9 cellular contexts compared by ENCODE assay signal in genomic region chr14:102568115-102568614, GRCh38. TPM values are rescaled to one million over a fixed set of nuclear protein-coding genes. Genes with fewer than 3 reads are reported as not detected.
DNase-seq lines count a peak whose midpoint lies in the region; ATAC-seq, FAIRE-seq and TF ChIP-seq lines count a peak whose summit lies in the region.
"Had no signal": no experiment of that assay in that cellular context is flagged by ENCODE, and none has a peak within 500 bp of the region (broad histone marks: within the 10 kb centered on the region; RNA-seq: fewer than 3 reads in every experiment).

No MANE protein-coding gene starts in this region.

- H3K27ac Mint-ChIP-seq in Calu3 (ENCODE audit: unreplicated experiment), result no peak overlapping the region

- H3K4me1 ChIP-seq in GM12878 (ENCODE audit: control insufficient read depth, insufficient read depth, low read length) (peaks cover 10% of the 10 kb centered on the region), pancreas (peaks cover 0 to 4% (median 3%) of the 10 kb centered on the region in 3 donors), uterus (no peaks in the 10 kb centered on the region)

- peaks cover 11% of the 10 kb centered on the region for H3K4me1 Mint-ChIP-seq in Calu3 (ENCODE audit: low read depth, unreplicated experiment)

- DNase-seq in Calu3 (peak; percentile 63), RPMI8226 (peak; percentile 69), GM12878 (ENCODE audit: low read depth, low spot score) (no peak), pancreas (peak in 2 of 6 donors; percentile 46 to 62), uterus (no peak), GM19238 (ENCODE audit: insufficient read length, low spot score) (no peak), NCI-H2029 (lab: John Stamatoyannopoulos, UW) (no peak)
- DNase-seq: NCI-H2081 had no signal

- in situ Hi-C loops in GM12878 (cut with MboI), result no loop called here

- no peaks in the 10 kb centered on the region for H4K20me1 ChIP-seq in GM12878 (ENCODE audit: control insufficient read depth, insufficient read depth)

- H3K9ac ChIP-seq in GM12878 (ENCODE audit: control insufficient read depth, insufficient read depth, low read length), result no peak overlapping the region

- CTCF ChIA-PET in Calu3 (lab: Charles Lee) (no interaction called here), GM12878 (lab: Yijun Ruan, JAX) (interaction anchor here (1.2 kb wide), 1 partner anchor 43 kb away, joined by 3 read pairs; no protein-coding TSS in a partner anchor)

- H3K4me3 ChIP-seq in GM12878 (no peak overlapping the region), pancreas (no peak overlapping the region), uterus (no peak overlapping the region)

- no peaks in the 10 kb centered on the region for H3K27me3 Mint-ChIP-seq in Calu3 (ENCODE audit: unreplicated experiment)

- TF ChIP-seq RAD21 in GM12878 (IDR thresholded peaks at IDR 0.05; ENCODE audit: insufficient read depth, low read depth, low read length), result no peak

- H3K36me3 ChIP-seq in GM12878 (ENCODE audit: control insufficient read depth in 2 of 2, insufficient read depth in 2 of 2, low read length in 1 of 2) (no peaks in the 10 kb centered on the region), pancreas (no peaks in the 10 kb centered on the region), uterus (no peaks in the 10 kb centered on the region)

- FAIRE-seq in GM12878 (lab: Jason Lieb, UNC) (no peak), pancreas (lab: Jason Lieb, UNC) (no peak)

- TF ChIP-seq EP300 in GM12878 (IDR thresholded peaks at IDR 0.05; ENCODE audit: borderline replicate concordance in 1 of 2, control insufficient read depth in 1 of 2, low read depth in 2 of 2, low read length in 2 of 2), result no peak

- H3K9me3 Mint-ChIP-seq in Calu3 (ENCODE audit: low read depth, unreplicated experiment), result no peaks in the 10 kb centered on the region

- ATAC-seq in GM12878 (peak; percentile 55), pancreas (peak; percentile 86 to 97 (median 94)), SK-N-SH treated with all-trans-retinoic acid at 6 μM for 48 hours (no peak)

- TF ChIP-seq POLR2A in GM12878 (IDR thresholded peaks at IDR 0.05; ENCODE audit: low read depth, low read length), result no peak
- TF ChIP-seq POLR2A in uterus (IDR thresholded peaks at IDR 0.05), result no peak

- TF ChIP-seq CTCF in Calu3 (IDR thresholded peaks at IDR 0.05; ENCODE audit: unreplicated experiment), result no peak
- TF ChIP-seq CTCF in GM12878 (IDR thresholded peaks at IDR 0.05 in 2 of 3, conservative IDR thresholded peaks at IDR 0.05 in 1 of 3; ENCODE audit: control insufficient read depth in 2 of 3, extremely low read depth in 1 of 3, insufficient read depth in 1 of 3, low read depth in 3 of 3, low read length in 3 of 3), result no peak
- no peak for TF ChIP-seq CTCF in pancreas (IDR thresholded peaks at IDR 0.05)
- no peak for TF ChIP-seq CTCF in uterus (IDR thresholded peaks at IDR 0.05)

- H3K9me3 ChIP-seq in GM12878 (replicated peaks; ENCODE audit: control insufficient read depth, insufficient read depth, low read length) (no peaks in the 10 kb centered on the region), pancreas (no peaks in the 10 kb centered on the region), uterus (no peaks in the 10 kb centered on the region)

- WGBS in GM12878 (ENCODE audit: insufficient coverage, insufficient replicate concordance, low lambda C conversion rate, missing lambda C conversion rate), result 48% methylated on average over 7 of the region's 7 CpGs
- WGBS in pancreas, 2 donors, result 49 to 54% methylated on average over 7 of the region's 7 CpGs

- BruUV-seq in Calu3 (replicated peaks; lab: Mats Ljungman, UMichigan) (no TSS peak), GM12878 (replicated peaks; lab: Mats Ljungman, UMichigan) (no TSS peak)

- no peaks in the 10 kb centered on the region for H3K36me3 Mint-ChIP-seq in Calu3 (ENCODE audit: insufficient read depth, unreplicated experiment)

- H2AFZ ChIP-seq in GM12878 (ENCODE audit: control insufficient read depth, low read depth, low read length), result peak overlapping the region; percentile 80

- H3K4me3 Mint-ChIP-seq in Calu3 (ENCODE audit: low read depth, unreplicated experiment), result no peak overlapping the region

- intact Hi-C loops in Calu3 (cut with micrococcal nuclease; ENCODE audit: unreplicated experiment), result no loop called here
- intact Hi-C loops in GM12878 (cut with micrococcal nuclease; ENCODE audit: unreplicated experiment), result no loop called here
- intact Hi-C loops in pancreas (cut with DNase I), result no loop called here
- intact Hi-C loops in uterus (cut with DNase I; ENCODE audit: low total_unique reads), result no loop called here

- H3K27ac ChIP-seq in GM12878 (ENCODE audit: control insufficient read depth, insufficient read depth), result no peak overlapping the region
- no peak overlapping the region for H3K27ac ChIP-seq in pancreas
- no peak overlapping the region for H3K27ac ChIP-seq in uterus

- RAD21 ChIA-PET in GM12878 (lab: Charles Lee; ENCODE audit: unreplicated experiment), result no interaction called here

- H3K79me2 ChIP-seq in GM12878 (ENCODE audit: control insufficient read depth, insufficient read depth, low read length), result no peaks in the 10 kb centered on the region

- SMC1A ChIA-PET in GM12878 (lab: Charles Lee; ENCODE audit: uncharacterized antibody, unreplicated experiment), result no interaction called here

- POLR2A ChIA-PET in GM12878 (lab: Charles Lee), result no interaction called here

- H3K27me3 ChIP-seq in GM12878 (replicated peaks in 1 of 2; ENCODE audit: control insufficient read depth in 2 of 2, insufficient read depth in 2 of 2, low read length in 1 of 2), result no peaks in the 10 kb centered on the region
- H3K27me3 ChIP-seq in pancreas, result no peaks in the 10 kb centered on the region
- H3K27me3 ChIP-seq in uterus, result no peaks in the 10 kb centered on the region

- no peak overlapping the region for H3K4me2 ChIP-seq in GM12878 (ENCODE audit: control insufficient read depth, insufficient read depth)

TF ChIP-seq in GM12878, 131 proteins besides CTCF, POLR2A, EP300 and RAD21:
- no peak for TF ChIP-seq SUZ12 (IDR thresholded peaks at IDR 0.05; ENCODE audit: unreplicated experiment)

TF ChIP-seq in SK-N-SH treated with all-trans-retinoic acid at 6 μM for 48 hours, 23 proteins besides CTCF, POLR2A, EP300 and RAD21:
- TF ChIP-seq GLIS3 (CRISPR knock-in tag; IDR thresholded peaks at IDR 0.05) (no peak), PATZ1 (CRISPR knock-in tag; IDR thresholded peaks at IDR 0.05; ENCODE audit: borderline replicate concordance) (no peak)

RNA-seq across cellular contexts. Expression of gene RCOR1, which starts 24.3 kb away (rescaled TPM):
- total RNA-seq in Calu3 (2022), result 27.2 and 28.6 TPM in 2 replicates
- 26.6 and 29.6 TPM in 2 replicates for total RNA-seq in GM12878 (2013; cell fraction: nucleolus; rRNA removed)
- 4.1 and 4.3 TPM in 2 replicates for total RNA-seq in GM12878 (2014; rRNA removed)
- 6.5 and 9.4 TPM in 2 replicates for total RNA-seq in GM12878 (2014; rRNA removed; fragmentation: Illumina TruSeq; extraction: Trizol)
- total RNA-seq in GM12878 (2021), result 10.4 and 12.2 TPM in 2 replicates
- polyA plus RNA-seq in GM12878 (2011; ENCODE audit: low read depth), result 4.0 TPM
- polyA plus RNA-seq in GM12878 (2011; rRNA removed), result 10.3 and 11.2 TPM in 2 replicates
- 5.1 and 7.3 TPM in 2 replicates for polyA plus RNA-seq in GM12878 (2011; cell fraction: cytosol; rRNA removed)
- polyA plus RNA-seq in GM12878 (2011; cell fraction: nucleus; rRNA removed), result 9.4 and 13.1 TPM in 2 replicates
- polyA plus RNA-seq in GM12878 (2012), result 4.8 and 6.6 TPM in 2 replicates
- polyA plus RNA-seq in GM12878 (2014; fragmentation: Illumina TruSeq; extraction: Trizol), result 8.1 and 8.6 TPM in 2 replicates
- polyA plus RNA-seq in GM12878 (2014; fragmentation: Nextera tagmentation; extraction: Ambion mirVana), result 1 to 10 TPM; 1.9 to 2.2 TPM
- polyA plus RNA-seq in GM12878 (2014; rRNA removed), result 4.8 and 5.0 TPM in 2 replicates
- polyA plus RNA-seq in GM12878 (2016; fragmentation: Nextera tagmentation; extraction: Ambion mirVana), result 1 to 10 TPM; 1.6 to 1.8 TPM
- 11.4 and 11.7 TPM in 2 replicates for polyA minus RNA-seq in GM12878 (2011; rRNA and poly(A)+ RNA removed)
- polyA minus RNA-seq in GM12878 (2011; cell fraction: cytosol; rRNA and poly(A)+ RNA removed), result 4.0 and 5.1 TPM in 2 replicates
- polyA minus RNA-seq in GM12878 (2011; cell fraction: nucleus; rRNA and poly(A)+ RNA removed), result 6.2 and 11.2 TPM in 2 replicates
- 10 to 100 TPM in 1 of 6 donors, 1 to 10 TPM in 5; 4.4 to 13.5 (median 6.8) TPM for total RNA-seq in pancreas
- 1 to 10 TPM; 2.8 to 7.2 TPM for polyA plus RNA-seq in pancreas
- total RNA-seq in uterus, result 10 to 100 TPM in 2 of 4 donors, 1 to 10 TPM in 2; 3.3 to 40.0 (median 19.7) TPM

RNA-seq across cellular contexts. Expression of gene ANKRD9, which starts 58.6 kb away (rescaled TPM):
- total RNA-seq in Calu3 (2022) (23.3 and 23.8 TPM in 2 replicates), GM12878 (2014; rRNA removed) (1.8 and 3.3 TPM in 2 replicates), GM12878 (2014; rRNA removed; fragmentation: Illumina TruSeq; extraction: Trizol) (0.54 and 0.78 TPM in 2 replicates), GM12878 (2021) (3.6 and 4.4 TPM in 2 replicates), pancreas (10 to 100 TPM in 1 of 6 donors, 1 to 10 TPM in 5; 7.6 to 14.4 (median 9.4) TPM), uterus (10 to 100 TPM in 1 of 4 donors, 1 to 10 TPM in 3; 1.8 to 16.5 (median 7.5) TPM)
- total RNA-seq in GM12878 (2013; cell fraction: nucleolus; rRNA removed), result 1.9 and 2.2 TPM in 2 replicates
- polyA plus RNA-seq in GM12878 (2011; ENCODE audit: low read depth), result 0.45 TPM
- polyA plus RNA-seq in GM12878 (2011; rRNA removed) (0.33 and 0.43 TPM in 2 replicates), GM12878 (2014; fragmentation: Illumina TruSeq; extraction: Trizol) (0.30 and 0.43 TPM in 2 replicates), GM12878 (2014; fragmentation: Nextera tagmentation; extraction: Ambion mirVana) (under 1 TPM; 0.03 to 0.04 TPM), GM12878 (2014; rRNA removed) (3.2 and 3.4 TPM in 2 replicates), GM12878 (2016; fragmentation: Nextera tagmentation; extraction: Ambion mirVana) (under 1 TPM; 0.44 to 0.74 TPM), pancreas (1 to 10 TPM; 5.4 to 7.1 TPM)
- polyA plus RNA-seq in GM12878 (2011; cell fraction: cytosol; rRNA removed), result 0.58 and 1.0 TPM in 2 replicates
- 2.4 and 2.8 TPM in 2 replicates for polyA plus RNA-seq in GM12878 (2011; cell fraction: nucleus; rRNA removed)
- polyA plus RNA-seq in GM12878 (2012), result 1.4 and 2.2 TPM in 2 replicates
- 0.26 and 0.29 TPM in 2 replicates for polyA minus RNA-seq in GM12878 (2011; rRNA and poly(A)+ RNA removed)
- polyA minus RNA-seq in GM12878 (2011; cell fraction: cytosol; rRNA and poly(A)+ RNA removed), result 0.80 and 1.7 TPM in 2 replicates
- polyA minus RNA-seq in GM12878 (2011; cell fraction: nucleus; rRNA and poly(A)+ RNA removed), result 0.36 and 0.86 TPM in 2 replicates

Comparison
In these comparisons a context has a peak if more than half of its experiments do, and no peak if none do; other contexts are left out.
1. DNase-seq: peak in Calu3 (single experiment) and RPMI8226 (single experiment); none in GM12878 (single experiment), uterus (0 of 2), GM19238 (single experiment) and NCI-H2029 (single experiment).